In the genomic region with DNA sequence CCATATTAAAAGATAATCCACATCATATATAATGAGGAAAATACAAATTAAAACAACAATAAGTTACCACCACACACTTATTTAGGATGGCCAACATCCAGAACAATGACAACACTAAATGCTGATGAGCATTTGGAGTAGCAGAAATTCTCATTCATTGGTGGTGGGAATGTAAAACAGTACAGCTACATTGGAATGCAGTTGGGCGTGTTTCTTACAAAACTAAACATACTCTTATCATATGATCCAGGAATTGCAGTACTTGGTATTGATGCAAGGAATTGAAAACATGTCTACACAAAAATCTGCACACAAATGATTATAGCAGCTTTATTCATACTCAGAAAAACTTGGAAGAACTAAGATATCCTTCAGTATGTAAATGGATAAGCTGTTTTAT, we compare ENCODE assay signal across 32 cellular contexts.
"Had no signal": no experiment of that assay in that cellular context is flagged by ENCODE, and none has a peak within 500 bp of the region (broad histone marks: within the 10 kb centered on the region; RNA-seq: fewer than 3 reads in every experiment).

No MANE protein-coding gene starts in this region.

- H3K27me3 ChIP-seq: brain microvascular endothelial cell, heart right ventricle, neutrophil, ovary, sigmoid colon, uterus had no signal

- H3K4me1 Mint-ChIP-seq: activated B cell treated with CpG ODN at 0.5 μM for 24 hours; naive B cell; nephron progenitor cell; stimulated activated effector memory CD8-positive, alpha-beta T cell treated with anti-CD3 and anti-CD28 coated beads, Interleukin-12 subunit alpha, Interleukin-12 subunit beta, amount 100 ng/mL, for 72 hours; T-cell had no signal

- H3K9me3 ChIP-seq: neutrophil, ovary, thoracic aorta, uterus had no signal

- H3K4me1 ChIP-seq: heart right ventricle, sigmoid colon, uterus had no signal

- FAIRE-seq: endometrium, islet of Langerhans, small intestine had no signal

- H3K4me3 ChIP-seq: heart right ventricle, ovary, sigmoid colon, thoracic aorta, uterus had no signal

- H3K9me3 Mint-ChIP-seq: nephron progenitor cell, type B pancreatic cell had no signal

- H3K36me3 ChIP-seq: brain microvascular endothelial cell, heart right ventricle, neutrophil, ovary, sigmoid colon, thoracic aorta, uterus had no signal

- H3K4me3 Mint-ChIP-seq: activated B cell treated with CpG ODN at 0.5 μM for 24 hours; activated CD8-positive, alpha-beta T cell treated with anti-CD3 and anti-CD28 coated beads for 36 hours; naive B cell; nephron progenitor cell; stimulated activated effector memory CD8-positive, alpha-beta T cell treated with anti-CD3 and anti-CD28 coated beads, Interleukin-12 subunit alpha, Interleukin-12 subunit beta, amount 100 ng/mL, for 72 hours; stimulated activated naive CD8-positive, alpha-beta T cell treated with anti-CD3 and anti-CD28 coated beads, Interleukin-15, Interleukin-2, amounts not matched to agents 100 ng/mL and 50 ng/mL, for 24 hours; T-cell; type B pancreatic cell had no signal

- H3K27ac Mint-ChIP-seq: activated B cell treated with CpG ODN at 0.5 μM for 24 hours; activated CD8-positive, alpha-beta T cell treated with anti-CD3 and anti-CD28 coated beads for 36 hours; activated naive CD4-positive, alpha-beta T cell treated with anti-CD3 and anti-CD28 coated beads, Interleukin-2, amount 50 U/mL, for 72 hours; activated T-helper 2 cell treated with anti-CD3 and anti-CD28 coated beads, Interferon-gamma antibody, Interleukin-2, Interleukin-4, amounts not matched to agents 10 μg/mL and 5 μg/mL and 100 μg/mL, durations not matched to agents 14 hours and 24 hours and 36 hours; naive B cell; nephron progenitor cell; progenitor cell of endocrine pancreas; stimulated activated effector memory CD8-positive, alpha-beta T cell treated with anti-CD3 and anti-CD28 coated beads, Interleukin-12 subunit alpha, Interleukin-12 subunit beta, amount 100 ng/mL, for 72 hours; stimulated activated naive CD8-positive, alpha-beta T cell treated with anti-CD3 and anti-CD28 coated beads, Interleukin-15, Interleukin-2, amounts not matched to agents 100 ng/mL and 50 ng/mL, for 24 hours; T-cell; type B pancreatic cell had no signal

- ATAC-seq: activated CD8-positive, alpha-beta T cell treated with anti-CD3 and anti-CD28 coated beads for 36 hours; activated naive CD4-positive, alpha-beta T cell treated with anti-CD3 and anti-CD28 coated beads, Interleukin-2, amount 50 U/mL, for 72 hours; heart right ventricle; left ventricle myocardium superior; stimulated activated effector memory CD8-positive, alpha-beta T cell treated with anti-CD3 and anti-CD28 coated beads, Interleukin-12 subunit alpha, Interleukin-12 subunit beta, amount 100 ng/mL, for 72 hours; T-cell had no signal

- H3K36me3 Mint-ChIP-seq: naive B cell; stimulated activated effector memory CD8-positive, alpha-beta T cell treated with anti-CD3 and anti-CD28 coated beads, Interleukin-12 subunit alpha, Interleukin-12 subunit beta, amount 100 ng/mL, for 72 hours; T-cell; type B pancreatic cell had no signal

- DNase-seq: activated B cell treated with CpG ODN at 0.5 μM for 24 hours; activated CD4-positive, alpha-beta T cell treated with anti-CD3 and anti-CD28 coated beads, Interleukin-2, amount 50 U/mL, for 1 hour; activated CD8-positive, alpha-beta T cell treated with anti-CD3 and anti-CD28 coated beads for 36 hours; activated naive CD4-positive, alpha-beta T cell; activated T-cell treated with anti-CD3 and anti-CD28 coated beads, Interleukin-2, amount 50 U/mL, for 48 hours; anterior cingulate cortex; brain microvascular endothelial cell; central memory CD4-positive, alpha-beta T cell; dermis blood vessel endothelial cell; effector CD4-positive, alpha-beta T cell; foreskin fibroblast; heart right ventricle; left ventricle myocardium superior; naive B cell; nephron progenitor cell; ovary; retina; sigmoid colon; small intestine; stimulated activated CD4-positive, alpha-beta T cell treated with anti-CD3 and anti-CD28 coated beads, Interleukin-4, amount 100 ng/mL, for 24 hours; T-cell; uterus had no signal

- H3K27me3 Mint-ChIP-seq: activated B cell treated with CpG ODN at 0.5 μM for 24 hours; activated CD8-positive, alpha-beta T cell treated with anti-CD3 and anti-CD28 coated beads for 36 hours; naive B cell; progenitor cell of endocrine pancreas; stimulated activated naive CD8-positive, alpha-beta T cell treated with anti-CD3 and anti-CD28 coated beads, Interleukin-15, Interleukin-2, amounts not matched to agents 100 ng/mL and 50 ng/mL, for 24 hours; T-cell; type B pancreatic cell had no signal
